ENCODE assay signal across 8 cellular contexts in genomic region chrX:7146703-7147430, GRCh38. TPM values are rescaled to one million over a fixed set of nuclear protein-coding genes. Genes with fewer than 3 reads are reported as not detected.
A peak's percentile ranks its signal among the peaks of the same experiment; 100 is the strongest.
DNase-seq lines count a peak whose midpoint lies in the region; ATAC-seq lines count a peak whose summit lies in the region.

No MANE protein-coding gene starts in this region.

- no peaks in the 10 kb centered on the region for H3K36me3 ChIP-seq in muscle layer of colon (ENCODE audit: insufficient read depth, low read length)

- H3K27ac ChIP-seq in muscle layer of colon (ENCODE audit: low read depth, low read length): peak overlapping the region; percentile 81

- no peaks in the 10 kb centered on the region for H3K27me3 Mint-ChIP-seq in activated CD4-positive, alpha-beta T cell treated with anti-CD3 and anti-CD28 coated beads, Interleukin-2, amount 10 ng/mL, durations not matched to agents 7 days and 5 days
- H3K27me3 Mint-ChIP-seq in dendritic cell treated with granulocyte-macrophage colony-stimulating factor and Interleukin-4, amounts not matched to agents 40 ng/mL and 50 ng/mL, for 4 days: no peaks in the 10 kb centered on the region

- H3K9me3 ChIP-seq in muscle layer of colon (ENCODE audit: low read length): no peaks in the 10 kb centered on the region

- ATAC-seq in HG02610 (IDR thresholded peaks at IDR 0.05; ENCODE audit: unreplicated experiment): peak; percentile 12

- POLR2A ChIA-PET in activated CD4-positive, alpha-beta T cell treated with anti-CD3 and anti-CD28 coated beads, Interleukin-2, amount 10 ng/mL, durations not matched to agents 7 days and 5 days (lab: Charles Lee): no interaction called here

- peak overlapping the region; percentile 81 to 95 for H3K4me3 ChIP-seq in muscle layer of colon (ENCODE audit: low read depth in 1 of 2, low read length in 2 of 2)

- H3K9ac ChIP-seq in muscle layer of colon (ENCODE audit: low read length): no peak overlapping the region

- peak; percentile 6 for DNase-seq in activated CD4-positive, alpha-beta T cell treated with anti-CD3 and anti-CD28 coated beads, Interleukin-2, amount 10 ng/mL, durations not matched to agents 7 days and 5 days
- DNase-seq in activated CD4-positive, alpha-beta T cell treated with anti-CD3 and anti-CD28 coated beads, Interleukin-2, amount 50 U/mL, for 4 hours: no peak
- peak; percentile 83 for DNase-seq in NCI-H748 treated with DMSO at 0.1 percent for 48 hours (lab: John Stamatoyannopoulos, UW)
- no peak for DNase-seq in globus pallidus (ENCODE audit: low spot score)
- DNase-seq in activated CD8-positive, alpha-beta memory T cell treated with anti-CD3 and anti-CD28 coated beads, Interleukin-2, amount 50 U/mL, for 48 hours: no peak

- peaks cover 16% of the 10 kb centered on the region for H3K4me1 Mint-ChIP-seq in activated CD4-positive, alpha-beta T cell treated with anti-CD3 and anti-CD28 coated beads, Interleukin-2, amount 10 ng/mL, durations not matched to agents 7 days and 5 days
- H3K4me1 Mint-ChIP-seq in dendritic cell treated with granulocyte-macrophage colony-stimulating factor and Interleukin-4, amounts not matched to agents 40 ng/mL and 50 ng/mL, for 4 days (ENCODE audit: low read depth): peaks cover 10% of the 10 kb centered on the region

- peak overlapping the region; percentile 86 for H3K27ac Mint-ChIP-seq in activated CD4-positive, alpha-beta T cell treated with anti-CD3 and anti-CD28 coated beads, Interleukin-2, amount 10 ng/mL, durations not matched to agents 7 days and 5 days
- H3K27ac Mint-ChIP-seq in dendritic cell treated with granulocyte-macrophage colony-stimulating factor and Interleukin-4, amounts not matched to agents 40 ng/mL and 50 ng/mL, for 4 days: peak overlapping the region; percentile 81

- H3K36me3 Mint-ChIP-seq in activated CD4-positive, alpha-beta T cell treated with anti-CD3 and anti-CD28 coated beads, Interleukin-2, amount 10 ng/mL, durations not matched to agents 7 days and 5 days (ENCODE audit: low read depth): peaks cover 2% of the 10 kb centered on the region
- peaks cover 5% of the 10 kb centered on the region for H3K36me3 Mint-ChIP-seq in dendritic cell treated with granulocyte-macrophage colony-stimulating factor and Interleukin-4, amounts not matched to agents 40 ng/mL and 50 ng/mL, for 4 days (ENCODE audit: low read depth)

- CTCF ChIA-PET in activated CD4-positive, alpha-beta T cell treated with anti-CD3 and anti-CD28 coated beads, Interleukin-2, amount 10 ng/mL, durations not matched to agents 7 days and 5 days (lab: Charles Lee): interaction anchor here (0.6 to 0.8 kb wide), 2 partner anchors 80 to 1001 kb away, joined by 3 read pairs; no protein-coding TSS in a partner anchor

- H3K4me1 ChIP-seq in muscle layer of colon (ENCODE audit: insufficient read depth, low read length): peaks cover 10% of the 10 kb centered on the region

- H3K27me3 ChIP-seq in muscle layer of colon (ENCODE audit: control insufficient read depth in 1 of 2, insufficient read depth in 2 of 2, low read length in 2 of 2): no peaks in the 10 kb centered on the region

- H3K4me3 Mint-ChIP-seq in activated CD4-positive, alpha-beta T cell treated with anti-CD3 and anti-CD28 coated beads, Interleukin-2, amount 10 ng/mL, durations not matched to agents 7 days and 5 days: peak overlapping the region; percentile 77
- peak overlapping the region; percentile 77 for H3K4me3 Mint-ChIP-seq in dendritic cell treated with granulocyte-macrophage colony-stimulating factor and Interleukin-4, amounts not matched to agents 40 ng/mL and 50 ng/mL, for 4 days

- intact Hi-C loops in dendritic cell treated with granulocyte-macrophage colony-stimulating factor and Interleukin-4, amounts not matched to agents 40 ng/mL and 50 ng/mL, for 4 days (cut with micrococcal nuclease): loop anchor here (5.0 to 10.0 kb wide), 2 partner anchors 65 to 778 kb away; partner anchors contain the start of gene PNPLA4

- no peaks in the 10 kb centered on the region for H3K9me3 Mint-ChIP-seq in activated CD4-positive, alpha-beta T cell treated with anti-CD3 and anti-CD28 coated beads, Interleukin-2, amount 10 ng/mL, durations not matched to agents 7 days and 5 days
- H3K9me3 Mint-ChIP-seq in dendritic cell treated with granulocyte-macrophage colony-stimulating factor and Interleukin-4, amounts not matched to agents 40 ng/mL and 50 ng/mL, for 4 days: no peaks in the 10 kb centered on the region

RNA-seq across cellular contexts. Expression of gene STS, which starts 0.6 kb away (rescaled TPM):
- total RNA-seq in activated CD4-positive, alpha-beta T cell treated with anti-CD3 and anti-CD28 coated beads, Interleukin-2, amount 10 ng/mL, durations not matched to agents 7 days and 5 days: 1 to 10 TPM; 1.5 to 1.9 TPM

RNA-seq across cellular contexts. Expression of gene PUDP, which starts 1.1 kb away (rescaled TPM):
- total RNA-seq in activated CD4-positive, alpha-beta T cell treated with anti-CD3 and anti-CD28 coated beads, Interleukin-2, amount 10 ng/mL, durations not matched to agents 7 days and 5 days: 10 to 100 TPM; 15.6 to 16.3 TPM

Comparison
In these comparisons a context has a peak if more than half of its experiments do, and no peak if none do; other contexts are left out.
1. DNase-seq: peak in activated CD4-positive, alpha-beta T cell treated with anti-CD3 and anti-CD28 coated beads, Interleukin-2, amount 10 ng/mL, durations not matched to agents 7 days and 5 days (single experiment) and NCI-H748 treated with DMSO at 0.1 percent for 48 hours (single experiment); none in activated CD4-positive, alpha-beta T cell treated with anti-CD3 and anti-CD28 coated beads, Interleukin-2, amount 50 U/mL, for 4 hours (0 of 2), globus pallidus (single experiment) and activated CD8-positive, alpha-beta memory T cell treated with anti-CD3 and anti-CD28 coated beads, Interleukin-2, amount 50 U/mL, for 48 hours (single experiment).